Comparison of ENCODE assay signal across 8 cellular contexts in genomic region chr13:108213946-108214345, GRCh38. TPM values are rescaled to one million over a fixed set of nuclear protein-coding genes. Genes with fewer than 3 reads are reported as not detected.
DNase-seq lines count a peak whose midpoint lies in the region; ATAC-seq and TF ChIP-seq lines count a peak whose summit lies in the region.

No MANE protein-coding gene starts in this region.

- H3K4me3 ChIP-seq in OCI-LY1 (ENCODE audit: low read depth, low read length, poor library complexity, severe bottlenecking) = peak overlapping the region; percentile 56
- peak overlapping the region; percentile 56 for H3K4me3 ChIP-seq in epithelial cell of proximal tubule (ENCODE audit: low read depth, low read length)

- peak overlapping the region; percentile 77 for H3K27ac ChIP-seq in OCI-LY1 (ENCODE audit: low read depth, low read length, poor library complexity, severe bottlenecking)

- DNase-seq in NCI-H345 (lab: John Stamatoyannopoulos, UW) = peak; percentile 52
- no peak for DNase-seq in NCI-H345 treated with DMSO at 0.1 percent for 48 hours (lab: John Stamatoyannopoulos, UW; ENCODE audit: unreplicated experiment)
- DNase-seq in epithelial cell of proximal tubule (ENCODE audit: low read depth) = no peak
- DNase-seq in retina = peak; percentile 42
- no peak for DNase-seq in GM13977 (ENCODE audit: low spot score)

- peak overlapping the region; percentile 48 for H3K9ac ChIP-seq in OCI-LY1 (ENCODE audit: low read length)

- no peak overlapping the region for H2AFZ ChIP-seq in OCI-LY1 (ENCODE audit: low read length)

- H3K36me3 ChIP-seq in OCI-LY1 (ENCODE audit: insufficient read depth, low read length) = peaks cover 25% of the 10 kb centered on the region

- TF ChIP-seq CTCF in OCI-LY1 (IDR thresholded peaks at IDR 0.05; ENCODE audit: low read length) (no peak), epithelial cell of proximal tubule (conservative IDR thresholded peaks at IDR 0.05; ENCODE audit: low read depth, low read length) (no peak), GM13977 (IDR thresholded peaks at IDR 0.05; ENCODE audit: extremely low read depth, insufficient read depth, missing control alignments) (no peak)

- in situ Hi-C loops in GM13977 (cut with MboI; ENCODE audit: low pct_unique_long_range_greater_than_20kb, low sequenced_read_pairs, unreplicated experiment) = no loop called here

- peaks cover 6% of the 10 kb centered on the region; the same call in 1 of the 2 replicates for H3K9me3 ChIP-seq in OCI-LY1 (ENCODE audit: low read length)

- no peaks in the 10 kb centered on the region for H4K20me1 ChIP-seq in OCI-LY1 (ENCODE audit: insufficient read depth, low read length)

- H3K4me1 ChIP-seq in OCI-LY1 (ENCODE audit: insufficient read depth, low read length, severe bottlenecking) = peaks cover 49% of the 10 kb centered on the region

- H3K4me2 ChIP-seq in OCI-LY1 (ENCODE audit: low read length) = peak overlapping the region; percentile 66

- 0 out of 2 replicates have a peak, but pooled peaks cover 11% of the 10 kb centered on the region for H3F3A ChIP-seq in OCI-LY1 (ENCODE audit: insufficient read depth, low read length)

- no peak for ATAC-seq in HG03175 (IDR thresholded peaks at IDR 0.05; ENCODE audit: unreplicated experiment)
- no peak for ATAC-seq in HG02798 (IDR thresholded peaks at IDR 0.05; ENCODE audit: poor library complexity, unreplicated experiment)

- no peaks in the 10 kb centered on the region for H3K79me2 ChIP-seq in OCI-LY1 (ENCODE audit: insufficient read depth, low read length)

- no peaks in the 10 kb centered on the region for H3K9me2 ChIP-seq in OCI-LY1 (ENCODE audit: low read depth, low read length)

- H3K27me3 ChIP-seq in OCI-LY1 (ENCODE audit: insufficient read depth, low read length) = no peaks in the 10 kb centered on the region

RNA-seq across cellular contexts. Expression of gene LIG4, which starts 1.4 kb away (rescaled TPM):
- total RNA-seq in epithelial cell of proximal tubule = 7.2 and 8.9 TPM in 2 replicates

RNA-seq across cellular contexts. Expression of gene ABHD13, which starts 4.2 kb away (rescaled TPM):
- total RNA-seq in epithelial cell of proximal tubule = 4.8 and 8.2 TPM in 2 replicates

RNA-seq across cellular contexts. Expression of gene TNFSF13B, which starts 55.6 kb away (rescaled TPM):
- 0.12 and 0.51 TPM in 2 replicates for total RNA-seq in epithelial cell of proximal tubule

Comparison
In these comparisons a context has a peak if more than half of its experiments do, and no peak if none do; other contexts are left out.
1. DNase-seq: peak in NCI-H345 (single experiment) and retina (single experiment); none in NCI-H345 treated with DMSO at 0.1 percent for 48 hours (single experiment), epithelial cell of proximal tubule (single experiment) and GM13977 (single experiment).